ENCODE assay signal across 22 cellular contexts in the genomic region with DNA sequence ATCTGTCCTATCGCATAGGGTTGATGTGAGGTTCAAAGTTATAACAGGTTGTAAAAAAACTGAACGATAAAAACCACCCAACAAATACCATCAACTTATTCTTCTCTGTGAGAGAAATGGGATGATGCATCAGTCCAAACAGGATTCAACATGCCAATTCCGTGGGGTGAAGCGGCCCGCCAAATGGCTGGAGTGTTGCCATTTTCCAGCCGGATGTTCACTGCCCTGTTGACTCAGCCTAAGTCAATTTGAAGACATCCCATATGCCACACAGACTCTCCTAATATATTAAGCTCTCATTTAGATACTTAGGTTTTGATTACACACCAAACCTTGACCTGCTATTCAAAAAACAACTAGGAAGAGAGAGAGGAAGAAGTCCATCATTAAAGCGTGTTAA.
A peak's percentile ranks its signal among the peaks of the same experiment; 100 is the strongest.
DNase-seq lines count a peak whose midpoint lies in the region; ATAC-seq, FAIRE-seq and TF ChIP-seq lines count a peak whose summit lies in the region.
"Had no signal": no experiment of that assay in that cellular context is flagged by ENCODE, and none has a peak within 500 bp of the region (broad histone marks: within the 10 kb centered on the region; RNA-seq: fewer than 3 reads in every experiment).

No MANE protein-coding gene starts in this region.

- H3K9me3 ChIP-seq in osteoblast (ENCODE audit: low read depth, low read length) (no peaks in the 10 kb centered on the region), vagina (no peaks in the 10 kb centered on the region)
- H3K9me3 ChIP-seq: uterus had no signal

- no peak for TF ChIP-seq POLR2A in erythroblast (IDR thresholded peaks at IDR 0.05; ENCODE audit: low read length)
- TF ChIP-seq POLR2A in vagina (IDR thresholded peaks at IDR 0.05), result no peak

- DNase-seq in COLO668 (lab: John Stamatoyannopoulos, UW; ENCODE audit: unreplicated experiment) (peak; percentile 12), LNCaP clone FGC (ENCODE audit: low read depth) (peak; percentile 90), bronchial epithelial cell (ENCODE audit: low read depth) (peak; percentile 97), osteoblast (ENCODE audit: insufficient read length, low spot score, missing footprints) (peak; percentile 9), erythroblast (lab: John Stamatoyannopoulos, UW) (no peak), vagina (ENCODE audit: extremely low spot score in 2 of 2) (no peak)
- DNase-seq: activated naive CD4-positive, alpha-beta T cell; activated T-cell treated with anti-CD3 and anti-CD28 coated beads for 4 hours; amniotic stem cell; caudate nucleus; dorsolateral prefrontal cortex; glutamatergic neuron; MV-4-11; NCI-H1930; NCI-H345; stimulated activated CD8-positive, alpha-beta memory T cell treated with anti-CD3 and anti-CD28 coated beads, Interleukin-4, amount 100 ng/mL, for 48 hours; T-helper 1 cell; uterus had no signal

- H3K27me3 ChIP-seq in bronchial epithelial cell (ENCODE audit: control insufficient read depth, insufficient read depth, low read length), result no peaks in the 10 kb centered on the region
- no peaks in the 10 kb centered on the region for H3K27me3 ChIP-seq in osteoblast (ENCODE audit: insufficient read depth, low read length)
- H3K27me3 ChIP-seq in vagina, result no peaks in the 10 kb centered on the region
- H3K27me3 ChIP-seq: uterus had no signal

- H2AFZ ChIP-seq in osteoblast (ENCODE audit: low read length), result no peak overlapping the region

- H4K20me1 ChIP-seq in osteoblast (ENCODE audit: insufficient read depth, low read length), result no peaks in the 10 kb centered on the region

- no peaks in the 10 kb centered on the region for H3K79me2 ChIP-seq in osteoblast (ENCODE audit: insufficient read depth, low read length)

- intact Hi-C loops in vagina (cut with DNase I), result no loop called here

- no peak overlapping the region for H3K27ac ChIP-seq in osteoblast (ENCODE audit: low read depth, low read length)
- H3K27ac ChIP-seq in vagina, result no peak overlapping the region
- H3K27ac ChIP-seq: dorsolateral prefrontal cortex, uterus had no signal

- H3K4me3 ChIP-seq in LNCaP clone FGC (ENCODE audit: low read depth, low read length), result peak overlapping the region; percentile 22; the same call in 1 of the 2 replicates
- no peak overlapping the region for H3K4me3 ChIP-seq in bronchial epithelial cell (ENCODE audit: low read depth, low read length)
- H3K4me3 ChIP-seq in osteoblast (ENCODE audit: insufficient read depth, low read length), result no peak overlapping the region
- no peak overlapping the region for H3K4me3 ChIP-seq in vagina
- H3K4me3 ChIP-seq: dorsolateral prefrontal cortex, uterus had no signal

- TF ChIP-seq CTCF in LNCaP clone FGC (IDR thresholded peaks at IDR 0.05; ENCODE audit: control insufficient read depth, extremely low read depth, insufficient read depth), result no peak
- no peak for TF ChIP-seq CTCF in bronchial epithelial cell (IDR thresholded peaks at IDR 0.05; ENCODE audit: insufficient read depth, low read length, severe bottlenecking)
- TF ChIP-seq CTCF in osteoblast (IDR thresholded peaks at IDR 0.05; ENCODE audit: extremely low read depth, low read depth, low read length), result no peak
- TF ChIP-seq CTCF in vagina (IDR thresholded peaks at IDR 0.05), result no peak

- peak; percentile 98 for FAIRE-seq in bronchial epithelial cell (lab: Jason Lieb, UNC)
- FAIRE-seq: GM19239 had no signal

- H3K36me3 ChIP-seq in bronchial epithelial cell (ENCODE audit: control insufficient read depth, insufficient read depth, low read length) (no peaks in the 10 kb centered on the region), osteoblast (ENCODE audit: insufficient read depth, low read length) (no peaks in the 10 kb centered on the region), vagina (no peaks in the 10 kb centered on the region)
- H3K36me3 ChIP-seq: uterus had no signal

- no peaks in the 10 kb centered on the region for H3K4me1 ChIP-seq in osteoblast (ENCODE audit: insufficient read depth, low read length)
- no peaks in the 10 kb centered on the region for H3K4me1 ChIP-seq in vagina
- H3K4me1 ChIP-seq: uterus had no signal

- H3K4me2 ChIP-seq in osteoblast (ENCODE audit: insufficient read depth, low read length), result no peak overlapping the region

- ATAC-seq in GM21723 (IDR thresholded peaks at IDR 0.05; ENCODE audit: unreplicated experiment) (no peak), GM18519 (IDR thresholded peaks at IDR 0.05; ENCODE audit: low FRiP score, unreplicated experiment) (no peak)
- ATAC-seq: left lobe of liver had no signal

Comparison
In these comparisons a context has a peak if more than half of its experiments do, and no peak if none do; other contexts are left out.
1. DNase-seq: peak in COLO668 (single experiment), LNCaP clone FGC (single experiment), bronchial epithelial cell (single experiment) and osteoblast (single experiment); none in erythroblast (0 of 2) and vagina (0 of 2).